Comparison of ENCODE assay signal across 8 cellular contexts in the genomic region with DNA sequence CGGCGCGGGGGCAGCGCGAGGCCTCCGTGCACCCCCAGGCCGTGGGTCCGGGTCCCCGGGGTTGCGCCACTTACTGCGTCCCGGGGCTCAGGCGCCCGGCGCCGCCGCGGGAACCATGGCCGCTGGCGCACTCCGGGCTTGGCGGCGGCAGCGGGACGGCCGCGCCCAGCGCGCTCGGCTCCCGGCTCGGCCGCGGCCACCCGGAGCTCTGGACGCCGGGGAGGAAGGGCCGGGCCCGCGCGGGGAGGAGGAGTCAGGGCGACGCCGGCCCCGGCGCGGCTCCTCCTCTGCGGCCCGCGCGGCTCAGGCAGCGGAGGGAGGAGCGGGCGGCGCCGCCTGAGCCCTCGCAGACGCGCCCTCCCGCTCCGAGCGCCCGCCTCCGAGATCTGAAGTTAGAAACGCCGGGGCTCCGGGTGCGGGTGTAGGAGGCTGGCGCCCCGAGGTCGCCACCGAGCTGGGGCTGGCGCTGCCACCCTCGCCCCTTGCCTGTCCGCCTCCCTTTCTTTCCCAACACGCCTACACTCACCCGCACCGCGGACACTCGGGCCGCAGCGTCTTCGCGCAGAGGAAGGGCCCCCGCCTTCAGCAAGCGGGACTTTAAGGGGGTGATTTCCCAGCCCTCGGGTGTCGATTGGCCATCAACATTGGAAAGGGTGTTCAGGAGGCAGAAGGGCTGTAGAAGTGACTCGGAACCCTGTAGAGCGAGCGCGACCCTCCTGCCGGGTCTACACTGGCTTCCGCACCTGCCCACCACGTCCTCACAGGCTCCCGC. TPM values are rescaled to one million over a fixed set of nuclear protein-coding genes. Genes with fewer than 3 reads are reported as not detected.
DNase-seq lines count a peak whose midpoint lies in the region; ATAC-seq and TF ChIP-seq lines count a peak whose summit lies in the region.

A gene with protein sequence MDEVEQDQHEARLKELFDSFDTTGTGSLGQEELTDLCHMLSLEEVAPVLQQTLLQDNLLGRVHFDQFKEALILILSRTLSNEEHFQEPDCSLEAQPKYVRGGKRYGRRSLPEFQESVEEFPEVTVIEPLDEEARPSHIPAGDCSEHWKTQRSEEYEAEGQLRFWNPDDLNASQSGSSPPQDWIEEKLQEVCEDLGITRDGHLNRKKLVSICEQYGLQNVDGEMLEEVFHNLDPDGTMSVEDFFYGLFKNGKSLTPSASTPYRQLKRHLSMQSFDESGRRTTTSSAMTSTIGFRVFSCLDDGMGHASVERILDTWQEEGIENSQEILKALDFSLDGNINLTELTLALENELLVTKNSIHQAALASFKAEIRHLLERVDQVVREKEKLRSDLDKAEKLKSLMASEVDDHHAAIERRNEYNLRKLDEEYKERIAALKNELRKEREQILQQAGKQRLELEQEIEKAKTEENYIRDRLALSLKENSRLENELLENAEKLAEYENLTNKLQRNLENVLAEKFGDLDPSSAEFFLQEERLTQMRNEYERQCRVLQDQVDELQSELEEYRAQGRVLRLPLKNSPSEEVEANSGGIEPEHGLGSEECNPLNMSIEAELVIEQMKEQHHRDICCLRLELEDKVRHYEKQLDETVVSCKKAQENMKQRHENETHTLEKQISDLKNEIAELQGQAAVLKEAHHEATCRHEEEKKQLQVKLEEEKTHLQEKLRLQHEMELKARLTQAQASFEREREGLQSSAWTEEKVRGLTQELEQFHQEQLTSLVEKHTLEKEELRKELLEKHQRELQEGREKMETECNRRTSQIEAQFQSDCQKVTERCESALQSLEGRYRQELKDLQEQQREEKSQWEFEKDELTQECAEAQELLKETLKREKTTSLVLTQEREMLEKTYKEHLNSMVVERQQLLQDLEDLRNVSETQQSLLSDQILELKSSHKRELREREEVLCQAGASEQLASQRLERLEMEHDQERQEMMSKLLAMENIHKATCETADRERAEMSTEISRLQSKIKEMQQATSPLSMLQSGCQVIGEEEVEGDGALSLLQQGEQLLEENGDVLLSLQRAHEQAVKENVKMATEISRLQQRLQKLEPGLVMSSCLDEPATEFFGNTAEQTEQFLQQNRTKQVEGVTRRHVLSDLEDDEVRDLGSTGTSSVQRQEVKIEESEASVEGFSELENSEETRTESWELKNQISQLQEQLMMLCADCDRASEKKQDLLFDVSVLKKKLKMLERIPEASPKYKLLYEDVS (N-terminal part only) (minus strand): TSS at position 231 of the 772 bp plus-strand sequence. CDS start 9,106 bp downstream, outside the sequence.

- intact Hi-C loops in left lung (cut with DNase I): no loop called here

- H3K27ac ChIP-seq in left lung: peak within 1 kb of the TSS; percentile 85 to 93

- H3K27me3 ChIP-seq in left lung: no peaks in the 10 kb centered on the region

- H3K4me1 ChIP-seq in left lung: peaks cover 0 to 37% of the 10 kb centered on the region in 2 donors

- ATAC-seq in GM18870 (IDR thresholded peaks at IDR 0.05; ENCODE audit: unreplicated experiment) (peak; percentile 44), HG03108 (IDR thresholded peaks at IDR 0.05; ENCODE audit: unreplicated experiment) (peak; percentile 62), left lung (peak; percentile 97)

- DNase-seq in AG08396 (ENCODE audit: low spot score): peak; percentile 93
- peak; percentile 59 for DNase-seq in NCI-H345 treated with DMSO at 0.1 percent for 48 hours (lab: John Stamatoyannopoulos, UW; ENCODE audit: unreplicated experiment)
- DNase-seq in activated CD4-positive, alpha-beta T cell treated with anti-CD3 and anti-CD28 coated beads for 4 hours: peak; percentile 66 to 71
- DNase-seq in dedifferentiated amniotic fluid mesenchymal stem cell (ENCODE audit: extremely low spot score): peak; percentile 73
- peak; percentile 81 to 97 for DNase-seq in left lung
- DNase-seq in stimulated activated CD4-positive, alpha-beta T cell treated with anti-CD3 and anti-CD28 coated beads, Interleukin-4, amount 100 ng/mL, for 1 hour: peak; percentile 77

- no peak for TF ChIP-seq CTCF in left lung (IDR thresholded peaks at IDR 0.05)

- no peaks in the 10 kb centered on the region for H3K9me3 ChIP-seq in left lung

- H3K36me3 ChIP-seq in left lung: no peaks in the 10 kb centered on the region

- peak within 1 kb of the TSS; percentile 73 to 87 for H3K4me3 ChIP-seq in left lung

RNA-seq across cellular contexts. Expression of the gene that starts here (rescaled TPM):
- total RNA-seq in left lung: 10 to 100 TPM; 34.5 to 49.6 TPM

Comparison
In these comparisons a context has a peak if more than half of its experiments do, and no peak if none do; other contexts are left out.
1. Peak in every context shown above with its lines: DNase-seq, ATAC-seq, H3K4me3 ChIP-seq and H3K27ac ChIP-seq.
2. ATAC-seq: peak in every context shown above with its lines; median percentile 97 in left lung; 62 in HG03108; 44 in GM18870.